ENCODE assay signal across 1 cellular context in genomic region chr3:172171396-172172075, GRCh38.
TF ChIP-seq lines count a peak whose summit lies in the region.

No MANE protein-coding gene starts in this region.

TF ChIP-seq in WTC11, 78 proteins besides CTCF, POLR2A, EP300 and RAD21 (continued from another document):
- TF ChIP-seq ZNF281 (CRISPR knock-in tag; IDR thresholded peaks at IDR 0.05) (no peak), NR2C2 (CRISPR knock-in tag; IDR thresholded peaks at IDR 0.05) (no peak), PRRX2 (CRISPR knock-in tag; IDR thresholded peaks at IDR 0.05) (no peak), NFE2L1 (CRISPR knock-in tag; IDR thresholded peaks at IDR 0.05) (no peak)
